13 cellular contexts compared by ENCODE assay signal in genomic region chr1:13469343-13469742, GRCh38. TPM values are rescaled to one million over a fixed set of nuclear protein-coding genes. Genes with fewer than 3 reads are reported as not detected.
DNase-seq lines count a peak whose midpoint lies in the region; ATAC-seq and TF ChIP-seq lines count a peak whose summit lies in the region.
"Had no signal": no experiment of that assay in that cellular context is flagged by ENCODE, and none has a peak within 500 bp of the region (broad histone marks: within the 10 kb centered on the region; RNA-seq: fewer than 3 reads in every experiment).

No MANE protein-coding gene starts in this region.

- WGBS in smooth muscle cell (ENCODE audit: low lambda C conversion rate) = 24% methylated on average over 5 of the region's 5 CpGs

- H3F3A ChIP-seq in smooth muscle cell (ENCODE audit: low read depth) = no peaks in the 10 kb centered on the region

- ATAC-seq in activated CD4-positive, alpha-beta T cell treated with anti-CD3 and anti-CD28 coated beads for 36 hours = no peak
- ATAC-seq in esophagus mucosa = peak; percentile 41
- ATAC-seq in stimulated activated naive CD8-positive, alpha-beta T cell treated with anti-CD3 and anti-CD28 coated beads, Interleukin-15, Interleukin-2, amounts not matched to agents 100 U/mL and 50 U/mL, for 24 hours = no peak
- ATAC-seq: CD8-positive, alpha-beta T cell had no signal

- TF ChIP-seq CTCF in smooth muscle cell (IDR thresholded peaks at IDR 0.05; ENCODE audit: borderline replicate concordance, insufficient read depth, poor library complexity, severe bottlenecking) = peak; percentile 27

- no peaks in the 10 kb centered on the region for H3K27me3 ChIP-seq in smooth muscle cell (ENCODE audit: low read depth)

- H3K4me1 Mint-ChIP-seq in activated CD4-positive, alpha-beta T cell treated with anti-CD3 and anti-CD28 coated beads for 36 hours = no peaks in the 10 kb centered on the region
- H3K4me1 Mint-ChIP-seq: nephron progenitor cell had no signal

- H3K27ac Mint-ChIP-seq in activated CD4-positive, alpha-beta T cell treated with anti-CD3 and anti-CD28 coated beads for 36 hours = no peak overlapping the region
- H3K27ac Mint-ChIP-seq: CD8-positive, alpha-beta T cell; nephron progenitor cell had no signal

- H3K4me3 ChIP-seq in smooth muscle cell = no peak overlapping the region

- intact Hi-C loops in activated CD4-positive, alpha-beta T cell treated with anti-CD3 and anti-CD28 coated beads for 36 hours (cut with DNase I, micrococcal nuclease) = no loop called here

- H3K9me3 Mint-ChIP-seq in activated CD4-positive, alpha-beta T cell treated with anti-CD3 and anti-CD28 coated beads for 36 hours (ENCODE audit: low read depth) = no peaks in the 10 kb centered on the region
- H3K9me3 Mint-ChIP-seq: CD8-positive, alpha-beta T cell had no signal

- no peak overlapping the region for H2AFZ ChIP-seq in smooth muscle cell (ENCODE audit: low read depth)

- peak; percentile 8 for DNase-seq in activated CD4-positive, alpha-beta T cell treated with anti-CD3 and anti-CD28 coated beads for 36 hours
- DNase-seq in activated CD4-positive, alpha-beta T cell treated with anti-CD3 and anti-CD28 coated beads, Interleukin-2, amount 50 U/mL, for 48 hours = no peak
- DNase-seq in NCI-H460 (ENCODE audit: extremely low read depth, low read depth) (peak; percentile 6), smooth muscle cell (lab: John Stamatoyannopoulos, UW; ENCODE audit: unreplicated experiment) (no peak), GOT3 (lab: John Stamatoyannopoulos, UW) (no peak), LoVo (ENCODE audit: low spot score) (no peak)
- DNase-seq in stimulated activated naive CD8-positive, alpha-beta T cell treated with anti-CD3 and anti-CD28 coated beads, Interleukin-15, Interleukin-2, amounts not matched to agents 100 U/mL and 50 U/mL, for 24 hours = no peak
- DNase-seq: CD8-positive, alpha-beta T cell; NCI-H1930; nephron progenitor cell had no signal

- H3K27me3 Mint-ChIP-seq in activated CD4-positive, alpha-beta T cell treated with anti-CD3 and anti-CD28 coated beads for 36 hours = peaks cover 6% of the 10 kb centered on the region

- H3K9ac ChIP-seq in smooth muscle cell (ENCODE audit: low read depth) = no peak overlapping the region

- H3K4me2 ChIP-seq in smooth muscle cell = no peak overlapping the region

- no peaks in the 10 kb centered on the region for H3K79me2 ChIP-seq in smooth muscle cell (ENCODE audit: low read depth)

- POLR2A ChIA-PET in activated CD4-positive, alpha-beta T cell treated with anti-CD3 and anti-CD28 coated beads for 36 hours (lab: Charles Lee) = no interaction called here

- H3K4me3 Mint-ChIP-seq in activated CD4-positive, alpha-beta T cell treated with anti-CD3 and anti-CD28 coated beads for 36 hours = no peak overlapping the region
- H3K4me3 Mint-ChIP-seq: CD8-positive, alpha-beta T cell; nephron progenitor cell had no signal

- no peaks in the 10 kb centered on the region for H3K36me3 ChIP-seq in smooth muscle cell (ENCODE audit: low read depth)

- no peak overlapping the region for H3K27ac ChIP-seq in smooth muscle cell (ENCODE audit: low read depth)

- CTCF ChIA-PET in activated CD4-positive, alpha-beta T cell treated with anti-CD3 and anti-CD28 coated beads for 36 hours (lab: Charles Lee) = no interaction called here

- no peaks in the 10 kb centered on the region for H3K9me3 ChIP-seq in smooth muscle cell (replicated peaks; ENCODE audit: low read depth)

- H4K20me1 ChIP-seq in smooth muscle cell (ENCODE audit: low read depth) = no peaks in the 10 kb centered on the region

- no peaks in the 10 kb centered on the region for H3K36me3 Mint-ChIP-seq in activated CD4-positive, alpha-beta T cell treated with anti-CD3 and anti-CD28 coated beads for 36 hours (ENCODE audit: low read depth)
- H3K36me3 Mint-ChIP-seq: CD8-positive, alpha-beta T cell had no signal

- H3K4me1 ChIP-seq in smooth muscle cell (ENCODE audit: low read depth) = no peaks in the 10 kb centered on the region

RNA-seq across cellular contexts. Expression of gene LRRC38, which starts 44.5 kb away (rescaled TPM):
- not detected for total RNA-seq in activated CD4-positive, alpha-beta T cell treated with anti-CD3 and anti-CD28 coated beads for 36 hours
- not detected in 2 replicates for total RNA-seq in NCI-H460 (2014; rRNA removed; shearing (Covaris generic))
- polyA plus RNA-seq in NCI-H460 (2014; cell fraction: nucleus; rRNA removed) = not detected in 2 replicates
- total RNA-seq in esophagus mucosa = not detected
- total RNA-seq in smooth muscle cell = 0.13 TPM in 1 of 2 replicates, not detected in the other
- polyA plus RNA-seq in smooth muscle cell = 0.39 and 0.86 TPM in 2 replicates
- total RNA-seq: aorta; CD8-positive, alpha-beta T cell; frontal cortex had no signal
- polyA plus RNA-seq: aorta had no signal

RNA-seq across cellular contexts. Expression of gene PRAMEF20, which starts 59.1 kb away (rescaled TPM):
- not detected for total RNA-seq in activated CD4-positive, alpha-beta T cell treated with anti-CD3 and anti-CD28 coated beads for 36 hours
- 0.05 TPM in 1 of 2 replicates, not detected in the other for total RNA-seq in NCI-H460 (2014; rRNA removed; shearing (Covaris generic))
- not detected in 2 replicates for polyA plus RNA-seq in NCI-H460 (2014; cell fraction: nucleus; rRNA removed)
- total RNA-seq in esophagus mucosa = not detected
- not detected in 2 replicates for total RNA-seq in smooth muscle cell
- polyA plus RNA-seq in smooth muscle cell = not detected in 2 replicates
- total RNA-seq: aorta; CD8-positive, alpha-beta T cell; frontal cortex had no signal
- polyA plus RNA-seq: aorta had no signal

Comparison
In these comparisons a context has a peak if more than half of its experiments do, and no peak if none do; other contexts are left out.
1. DNase-seq: peak in activated CD4-positive, alpha-beta T cell treated with anti-CD3 and anti-CD28 coated beads for 36 hours (single experiment) and NCI-H460 (single experiment); none in activated CD4-positive, alpha-beta T cell treated with anti-CD3 and anti-CD28 coated beads, Interleukin-2, amount 50 U/mL, for 48 hours (0 of 2), smooth muscle cell (single experiment), stimulated activated naive CD8-positive, alpha-beta T cell treated with anti-CD3 and anti-CD28 coated beads, Interleukin-15, Interleukin-2, amounts not matched to agents 100 U/mL and 50 U/mL, for 24 hours (single experiment), GOT3 (single experiment) and LoVo (single experiment).